In the genomic region with DNA sequence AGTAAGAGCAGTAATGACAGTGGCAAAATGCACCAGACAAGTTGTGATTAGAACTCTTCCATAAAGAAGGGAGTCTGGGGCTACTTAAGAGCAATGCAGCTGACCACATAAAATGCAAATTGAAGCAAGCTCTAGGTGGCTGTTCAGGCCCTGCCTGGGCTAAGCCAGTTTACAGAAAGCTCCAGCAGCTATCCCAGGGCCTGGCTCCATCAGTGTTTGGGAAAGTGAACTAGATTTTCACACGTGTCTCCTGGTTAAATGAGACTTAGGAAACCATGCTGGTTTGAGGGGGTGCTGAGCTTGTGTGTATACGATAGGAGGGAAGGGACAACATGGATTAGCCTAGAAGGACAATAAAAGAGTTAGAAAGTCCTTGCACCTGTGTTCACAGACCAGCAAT, we compare ENCODE assay signal across 27 cellular contexts. TPM values are rescaled to one million over a fixed set of nuclear protein-coding genes. Genes with fewer than 3 reads are reported as not detected.
DNase-seq lines count a peak whose midpoint lies in the region; ATAC-seq and TF ChIP-seq lines count a peak whose summit lies in the region.
"Had no signal": no experiment of that assay in that cellular context is flagged by ENCODE, and none has a peak within 500 bp of the region (broad histone marks: within the 10 kb centered on the region; RNA-seq: fewer than 3 reads in every experiment).

No MANE protein-coding gene starts in this region.

- peaks cover 16% of the 10 kb centered on the region for H3K4me1 Mint-ChIP-seq in neural progenitor cell
- no peaks in the 10 kb centered on the region for H3K4me1 Mint-ChIP-seq in activated CD8-positive, alpha-beta T cell treated with anti-CD3 and anti-CD28 coated beads, Interleukin-2, amount 10 ng/mL, durations not matched to agents 7 days and 5 days (ENCODE audit: low read depth)
- H3K4me1 Mint-ChIP-seq: B cell; CD8-positive, alpha-beta memory T cell; IgD-negative memory B cell had no signal

- H3F3A ChIP-seq in neural progenitor cell (ENCODE audit: low read depth), result peaks cover 30% of the 10 kb centered on the region

- H3K4me2 ChIP-seq in neural progenitor cell, result peak overlapping the region; percentile 61
- H3K4me2 ChIP-seq: KMS-11 had no signal

- H3K27ac ChIP-seq in ectodermal cell (ENCODE audit: insufficient read depth, low read depth, low read length, poor library complexity, severe bottlenecking), result peak overlapping the region; percentile 27
- H3K27ac ChIP-seq in neural progenitor cell, result peak overlapping the region; percentile 84
- H3K27ac ChIP-seq in Peyer's patch, result no peak overlapping the region
- H3K27ac ChIP-seq: 22Rv1, C4-2B, HL-60, KMS-11 had no signal

- peaks cover 28% of the 10 kb centered on the region for H3K79me2 ChIP-seq in neural progenitor cell (ENCODE audit: low read depth)

- WGBS in ectodermal cell, 2 experiments, result 30% methylated on average over 2 of the region's 2 CpGs

- no peak for ATAC-seq in activated CD8-positive, alpha-beta T cell treated with anti-CD3 and anti-CD28 coated beads, Interleukin-2, amount 10 ng/mL, durations not matched to agents 7 days and 5 days

- no peaks in the 10 kb centered on the region for H3K27me3 ChIP-seq in ectodermal cell (ENCODE audit: control insufficient read depth, insufficient read depth, low read length, poor library complexity, severe bottlenecking)
- no peaks in the 10 kb centered on the region for H3K27me3 ChIP-seq in neural progenitor cell
- H3K27me3 ChIP-seq in Peyer's patch, result no peaks in the 10 kb centered on the region

- no peak for TF ChIP-seq POLR2A in Peyer's patch (IDR thresholded peaks at IDR 0.05)

- no peaks in the 10 kb centered on the region for H3K27me3 Mint-ChIP-seq in neural progenitor cell (ENCODE audit: insufficient read depth, low read depth)
- H3K27me3 Mint-ChIP-seq in activated CD8-positive, alpha-beta T cell treated with anti-CD3 and anti-CD28 coated beads, Interleukin-2, amount 10 ng/mL, durations not matched to agents 7 days and 5 days (ENCODE audit: low read depth), result no peaks in the 10 kb centered on the region
- H3K27me3 Mint-ChIP-seq: B cell, IgD-negative memory B cell had no signal

- CTCF ChIA-PET in activated CD8-positive, alpha-beta T cell treated with anti-CD3 and anti-CD28 coated beads, Interleukin-2, amount 10 ng/mL, durations not matched to agents 7 days and 5 days (lab: Charles Lee), result interaction anchor here (1.5 to 4.3 kb wide), 2 partner anchors 14 to 17 kb away, joined by 4 to 17 read pairs; no protein-coding TSS in a partner anchor

- peak; percentile 15 for DNase-seq in NCI-H82 (lab: John Stamatoyannopoulos, UW)
- no peak for DNase-seq in NCI-H82 treated with DMSO at 0.1 percent for 48 hours (lab: John Stamatoyannopoulos, UW; ENCODE audit: unreplicated experiment)
- peak; percentile 80 for DNase-seq in neural progenitor cell (ENCODE audit: low spot score)
- DNase-seq in activated CD8-positive, alpha-beta T cell treated with anti-CD3 and anti-CD28 coated beads, Interleukin-2, amount 10 ng/mL, durations not matched to agents 7 days and 5 days, result no peak
- no peak for DNase-seq in Peyer's patch
- DNase-seq in MV-4-11 (lab: John Stamatoyannopoulos, UW), result no peak
- DNase-seq: CD8-positive, alpha-beta memory T cell; DMS 273 treated with DMSO at 0.1 percent for 48 hours; DMS79; EL; GDM1; H7; NCI-H1092 treated with DMSO at 0.1 percent for 48 hours; NCI-H1436; NCI-H187; NCI-H2171 treated with DMSO at 0.1 percent for 48 hours; NCI-H345; NCI-H510A treated with DMSO at 0.1 percent for 48 hours; NCI-H774; SHP77 treated with DMSO at 0.1 percent for 48 hours had no signal

- H3K36me3 Mint-ChIP-seq in neural progenitor cell, result no peaks in the 10 kb centered on the region
- no peaks in the 10 kb centered on the region for H3K36me3 Mint-ChIP-seq in activated CD8-positive, alpha-beta T cell treated with anti-CD3 and anti-CD28 coated beads, Interleukin-2, amount 10 ng/mL, durations not matched to agents 7 days and 5 days (ENCODE audit: low read depth)
- H3K36me3 Mint-ChIP-seq: CD8-positive, alpha-beta memory T cell; IgD-negative memory B cell had no signal

- no peak overlapping the region for H2AFZ ChIP-seq in neural progenitor cell (replicated peaks)

- no peaks in the 10 kb centered on the region for H3K36me3 ChIP-seq in ectodermal cell (ENCODE audit: control insufficient read depth, insufficient read depth, low read length)
- H3K36me3 ChIP-seq in neural progenitor cell, result no peaks in the 10 kb centered on the region
- no peaks in the 10 kb centered on the region for H3K36me3 ChIP-seq in Peyer's patch

- peaks cover 10% of the 10 kb centered on the region for H4K20me1 ChIP-seq in neural progenitor cell (ENCODE audit: low read depth)

- POLR2A ChIA-PET in activated CD8-positive, alpha-beta T cell treated with anti-CD3 and anti-CD28 coated beads, Interleukin-2, amount 10 ng/mL, durations not matched to agents 7 days and 5 days (lab: Charles Lee), result no interaction called here

- no peak overlapping the region for H3K9ac ChIP-seq in neural progenitor cell
- H3K9ac ChIP-seq: KMS-11 had no signal

- H3K27ac Mint-ChIP-seq in neural progenitor cell, result peak overlapping the region; percentile 87
- H3K27ac Mint-ChIP-seq in activated CD8-positive, alpha-beta T cell treated with anti-CD3 and anti-CD28 coated beads, Interleukin-2, amount 10 ng/mL, durations not matched to agents 7 days and 5 days, result no peak overlapping the region
- H3K27ac Mint-ChIP-seq: B cell, IgD-negative memory B cell had no signal

- peaks cover 10% of the 10 kb centered on the region for H3K4me1 ChIP-seq in ectodermal cell (ENCODE audit: control insufficient read depth, insufficient read depth, low read length)
- H3K4me1 ChIP-seq in neural progenitor cell, result peaks cover 30% of the 10 kb centered on the region
- peaks cover 0 to 20% (median 3%) of the 10 kb centered on the region in 4 donors for H3K4me1 ChIP-seq in Peyer's patch

- H3K9me3 Mint-ChIP-seq in neural progenitor cell, result peaks cover 9% of the 10 kb centered on the region
- H3K9me3 Mint-ChIP-seq in activated CD8-positive, alpha-beta T cell treated with anti-CD3 and anti-CD28 coated beads, Interleukin-2, amount 10 ng/mL, durations not matched to agents 7 days and 5 days (ENCODE audit: insufficient read depth), result no peaks in the 10 kb centered on the region
- H3K9me3 Mint-ChIP-seq: CD8-positive, alpha-beta memory T cell; IgD-negative memory B cell had no signal

- no peak for TF ChIP-seq CTCF in neural progenitor cell (IDR thresholded peaks at IDR 0.05)
- TF ChIP-seq CTCF in Peyer's patch (IDR thresholded peaks at IDR 0.05), result no peak

- H3K4me3 Mint-ChIP-seq in neural progenitor cell, result peak overlapping the region; percentile 27
- no peak overlapping the region for H3K4me3 Mint-ChIP-seq in activated CD8-positive, alpha-beta T cell treated with anti-CD3 and anti-CD28 coated beads, Interleukin-2, amount 10 ng/mL, durations not matched to agents 7 days and 5 days

- H3K4me3 ChIP-seq in ectodermal cell (ENCODE audit: insufficient read depth, low read depth, low read length) (no peak overlapping the region), neural progenitor cell (no peak overlapping the region), Peyer's patch (no peak overlapping the region)

- no peaks in the 10 kb centered on the region for H3K9me3 ChIP-seq in ectodermal cell (ENCODE audit: control insufficient read depth, low read length)
- H3K9me3 ChIP-seq in neural progenitor cell (ENCODE audit: low read depth), result no peaks in the 10 kb centered on the region
- H3K9me3 ChIP-seq in Peyer's patch, result no peaks in the 10 kb centered on the region

RNA-seq across cellular contexts. Expression of a gene that starts 2.2 kb away (rescaled TPM):
- polyA plus RNA-seq in ectodermal cell (2013, experiment 1 of 4), result 39.6 TPM
- polyA plus RNA-seq in ectodermal cell (2013, experiment 2 of 4), result 55.9 TPM
- 29.6 TPM for polyA plus RNA-seq in ectodermal cell (2013, experiment 3 of 4)
- 37.9 TPM for polyA plus RNA-seq in ectodermal cell (2013, experiment 4 of 4)
- total RNA-seq in neural progenitor cell (ENCODE audit: low replicate concordance) (57.2 and 101 TPM in 2 replicates), Peyer's patch (10 to 100 TPM; 12.1 to 20.5 (median 17.2) TPM)
- 10 to 100 TPM; 11.0 to 11.6 TPM for total RNA-seq in activated CD8-positive, alpha-beta T cell treated with anti-CD3 and anti-CD28 coated beads, Interleukin-2, amount 10 ng/mL, durations not matched to agents 7 days and 5 days

Comparison
In these comparisons a context has a peak if more than half of its experiments do, and no peak if none do; other contexts are left out.
1. DNase-seq: peak in NCI-H82 (single experiment) and neural progenitor cell (single experiment); none in NCI-H82 treated with DMSO at 0.1 percent for 48 hours (single experiment), activated CD8-positive, alpha-beta T cell treated with anti-CD3 and anti-CD28 coated beads, Interleukin-2, amount 10 ng/mL, durations not matched to agents 7 days and 5 days (single experiment), Peyer's patch (0 of 3) and MV-4-11 (single experiment).
2. H3K27ac ChIP-seq: peak in ectodermal cell (single experiment) and neural progenitor cell (single experiment); none in Peyer's patch (0 of 4).